ENCODE assay signal across 1 cellular context in the genomic region with DNA sequence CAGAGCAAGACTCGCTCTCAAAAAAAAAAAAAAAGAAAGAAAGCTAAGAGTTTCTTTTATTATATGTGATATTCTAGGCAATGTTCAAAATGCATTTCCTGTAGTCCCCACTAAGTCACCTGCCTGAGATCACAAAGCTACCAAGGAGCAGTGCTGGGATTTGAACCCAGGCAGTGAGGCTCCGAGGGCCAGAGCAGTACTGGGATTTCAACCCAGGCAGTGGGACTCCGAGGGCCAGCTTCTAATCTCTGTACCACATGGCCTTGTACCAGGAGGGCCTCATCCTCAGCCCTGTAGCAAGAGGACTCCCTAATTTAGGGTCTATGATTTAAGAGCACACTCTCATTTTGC.
TF ChIP-seq lines count a peak whose summit lies in the region.

No MANE protein-coding gene starts in this region.

TF ChIP-seq in IMR-90, 13 proteins besides CTCF, POLR2A, EP300 and RAD21 (continued from another document):
- TF ChIP-seq, protein P1, sequence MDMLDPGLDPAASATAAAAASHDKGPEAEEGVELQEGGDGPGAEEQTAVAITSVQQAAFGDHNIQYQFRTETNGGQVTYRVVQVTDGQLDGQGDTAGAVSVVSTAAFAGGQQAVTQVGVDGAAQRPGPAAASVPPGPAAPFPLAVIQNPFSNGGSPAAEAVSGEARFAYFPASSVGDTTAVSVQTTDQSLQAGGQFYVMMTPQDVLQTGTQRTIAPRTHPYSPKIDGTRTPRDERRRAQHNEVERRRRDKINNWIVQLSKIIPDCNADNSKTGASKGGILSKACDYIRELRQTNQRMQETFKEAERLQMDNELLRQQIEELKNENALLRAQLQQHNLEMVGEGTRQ (IDR thresholded peaks at IDR 0.05; ENCODE audit: low read depth, low read length) = no peak
- TF ChIP-seq MXI1 (IDR thresholded peaks at IDR 0.05; ENCODE audit: borderline replicate concordance, low read depth, low read length) (no peak), SMC3 (IDR thresholded peaks at IDR 0.05; ENCODE audit: low read depth, low read length) (no peak), CHD1 (IDR thresholded peaks at IDR 0.05; ENCODE audit: low read depth, low read length) (no peak), MAFK (IDR thresholded peaks at IDR 0.05; ENCODE audit: low read depth, low read length) (no peak), FOS (IDR thresholded peaks at IDR 0.05; ENCODE audit: low read depth, low read length) (no peak)
